Comparison of ENCODE assay signal across 1 cellular context in genomic region chr1:25433389-25434186, GRCh38.
TF ChIP-seq lines count a peak whose summit lies in the region.

No MANE protein-coding gene starts in this region.

TF ChIP-seq in K562, 482 proteins besides CTCF, POLR2A, EP300 and RAD21:
- TF ChIP-seq ZNF764 (CRISPR knock-in tag; IDR thresholded peaks at IDR 0.05; ENCODE audit: low read depth) (no peak), ATF7 (IDR thresholded peaks at IDR 0.05) (no peak), NFIC (IDR thresholded peaks at IDR 0.05) (0 out of 2 replicates have a peak, but pooled peaks have one; percentile 36), MNT (conservative IDR thresholded peaks at IDR 0.05) (0 out of 4 replicates have a peak, but pooled peaks of 1 of the 2 experiments have one; percentile 13), ZNF316 (IDR thresholded peaks at IDR 0.05) (0 out of 2 replicates have a peak, but pooled peaks have one; percentile 14), CBFB (CRISPR knock-in tag; IDR thresholded peaks at IDR 0.05) (no peak), SREBF2 (CRISPR knock-in tag; IDR thresholded peaks at IDR 0.05) (no peak), ZNF707 (CRISPR knock-in tag; conservative IDR thresholded peaks at IDR 0.05) (no peak), RBBP5 (IDR thresholded peaks at IDR 0.05; ENCODE audit: borderline replicate concordance, insufficient read depth, low read length, poor library complexity, severe bottlenecking) (peak; percentile 14), KAT7 (CRISPR knock-in tag; IDR thresholded peaks at IDR 0.05; ENCODE audit: borderline replicate concordance) (0 out of 2 replicates have a peak, but pooled peaks have one; percentile 51)
- TF ChIP-seq, protein P1, sequence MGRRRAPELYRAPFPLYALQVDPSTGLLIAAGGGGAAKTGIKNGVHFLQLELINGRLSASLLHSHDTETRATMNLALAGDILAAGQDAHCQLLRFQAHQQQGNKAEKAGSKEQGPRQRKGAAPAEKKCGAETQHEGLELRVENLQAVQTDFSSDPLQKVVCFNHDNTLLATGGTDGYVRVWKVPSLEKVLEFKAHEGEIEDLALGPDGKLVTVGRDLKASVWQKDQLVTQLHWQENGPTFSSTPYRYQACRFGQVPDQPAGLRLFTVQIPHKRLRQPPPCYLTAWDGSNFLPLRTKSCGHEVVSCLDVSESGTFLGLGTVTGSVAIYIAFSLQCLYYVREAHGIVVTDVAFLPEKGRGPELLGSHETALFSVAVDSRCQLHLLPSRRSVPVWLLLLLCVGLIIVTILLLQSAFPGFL (CRISPR knock-in tag; IDR thresholded peaks at IDR 0.05), result 0 out of 2 replicates have a peak, but pooled peaks have one; percentile 66
